1 cellular context compared by ENCODE assay signal in genomic region chr10:119531067-119531466, GRCh38.
TF ChIP-seq lines count a peak whose summit lies in the region.

No MANE protein-coding gene starts in this region.

TF ChIP-seq in IMR-90, 13 proteins besides CTCF, POLR2A, EP300 and RAD21 (continued from another document):
- TF ChIP-seq, protein P1, sequence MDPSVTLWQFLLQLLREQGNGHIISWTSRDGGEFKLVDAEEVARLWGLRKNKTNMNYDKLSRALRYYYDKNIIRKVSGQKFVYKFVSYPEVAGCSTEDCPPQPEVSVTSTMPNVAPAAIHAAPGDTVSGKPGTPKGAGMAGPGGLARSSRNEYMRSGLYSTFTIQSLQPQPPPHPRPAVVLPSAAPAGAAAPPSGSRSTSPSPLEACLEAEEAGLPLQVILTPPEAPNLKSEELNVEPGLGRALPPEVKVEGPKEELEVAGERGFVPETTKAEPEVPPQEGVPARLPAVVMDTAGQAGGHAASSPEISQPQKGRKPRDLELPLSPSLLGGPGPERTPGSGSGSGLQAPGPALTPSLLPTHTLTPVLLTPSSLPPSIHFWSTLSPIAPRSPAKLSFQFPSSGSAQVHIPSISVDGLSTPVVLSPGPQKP (IDR thresholded peaks at IDR 0.05; ENCODE audit: borderline replicate concordance, low read depth, low read length), result no peak
- no peak for TF ChIP-seq NFE2L2 (IDR thresholded peaks at IDR 0.05; ENCODE audit: low read depth, low read length)
- TF ChIP-seq MXI1 (IDR thresholded peaks at IDR 0.05; ENCODE audit: borderline replicate concordance, low read depth, low read length), result no peak
- no peak for TF ChIP-seq BHLHE40 (IDR thresholded peaks at IDR 0.05; ENCODE audit: low read depth, low read length)
- TF ChIP-seq MAZ (IDR thresholded peaks at IDR 0.05; ENCODE audit: borderline replicate concordance, low read depth, low read length), result no peak
- TF ChIP-seq RFX5 (IDR thresholded peaks at IDR 0.05; ENCODE audit: low read depth, low read length), result no peak
- no peak for TF ChIP-seq SMC3 (IDR thresholded peaks at IDR 0.05; ENCODE audit: low read depth, low read length)
- TF ChIP-seq RCOR1 (IDR thresholded peaks at IDR 0.05; ENCODE audit: insufficient replicate concordance, low read length), result no peak
- TF ChIP-seq FOS (IDR thresholded peaks at IDR 0.05; ENCODE audit: low read depth, low read length), result no peak
- TF ChIP-seq MAFK (IDR thresholded peaks at IDR 0.05; ENCODE audit: low read depth, low read length), result no peak
